In genomic region chr12:12356467-12356885, GRCh38 we compare ENCODE assay signal across 2 cellular contexts.
TF ChIP-seq lines count a peak whose summit lies in the region.

No MANE protein-coding gene starts in this region.

TF ChIP-seq in SK-N-SH, 30 proteins besides CTCF, POLR2A, EP300 and RAD21 (continued from another document):
- TF ChIP-seq, protein P1, sequence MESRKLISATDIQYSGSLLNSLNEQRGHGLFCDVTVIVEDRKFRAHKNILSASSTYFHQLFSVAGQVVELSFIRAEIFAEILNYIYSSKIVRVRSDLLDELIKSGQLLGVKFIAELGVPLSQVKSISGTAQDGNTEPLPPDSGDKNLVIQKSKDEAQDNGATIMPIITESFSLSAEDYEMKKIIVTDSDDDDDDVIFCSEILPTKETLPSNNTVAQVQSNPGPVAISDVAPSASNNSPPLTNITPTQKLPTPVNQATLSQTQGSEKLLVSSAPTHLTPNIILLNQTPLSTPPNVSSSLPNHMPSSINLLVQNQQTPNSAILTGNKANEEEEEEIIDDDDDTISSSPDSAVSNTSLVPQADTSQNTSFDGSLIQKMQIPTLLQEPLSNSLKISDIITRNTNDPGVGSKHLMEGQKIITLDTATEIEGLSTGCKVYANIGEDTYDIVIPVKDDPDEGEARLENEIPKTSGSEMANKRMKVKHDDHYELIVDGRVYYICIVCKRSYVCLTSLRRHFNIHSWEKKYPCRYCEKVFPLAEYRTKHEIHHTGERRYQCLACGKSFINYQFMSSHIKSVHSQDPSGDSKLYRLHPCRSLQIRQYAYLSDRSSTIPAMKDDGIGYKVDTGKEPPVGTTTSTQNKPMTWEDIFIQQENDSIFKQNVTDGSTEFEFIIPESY (IDR thresholded peaks at IDR 0.05; ENCODE audit: borderline replicate concordance, low read depth): no peak
- TF ChIP-seq IRF3 (IDR thresholded peaks at IDR 0.05; ENCODE audit: low read depth, low read length) (no peak), FOXM1 (IDR thresholded peaks at IDR 0.05; ENCODE audit: low read depth) (no peak), NFIC (IDR thresholded peaks at IDR 0.05; ENCODE audit: borderline replicate concordance) (no peak), YY1 (IDR thresholded peaks at IDR 0.05; ENCODE audit: low read depth) (no peak), FOSL2 (IDR thresholded peaks at IDR 0.05; ENCODE audit: borderline replicate concordance, low read depth) (no peak), CHD2 (IDR thresholded peaks at IDR 0.05; ENCODE audit: low read length, partially characterized antibody) (no peak), TEAD4 (IDR thresholded peaks at IDR 0.05; ENCODE audit: borderline replicate concordance, insufficient read depth) (no peak), MEF2A (IDR thresholded peaks at IDR 0.05; ENCODE audit: borderline replicate concordance, low read depth) (no peak), USF1 (IDR thresholded peaks at IDR 0.05; ENCODE audit: borderline replicate concordance, low read depth) (no peak), SMC3 (IDR thresholded peaks at IDR 0.05; ENCODE audit: low read depth, low read length) (no peak), TAF1 (IDR thresholded peaks at IDR 0.05; ENCODE audit: borderline replicate concordance, low read depth, low read length) (no peak)
- TF ChIP-seq, protein P2, sequence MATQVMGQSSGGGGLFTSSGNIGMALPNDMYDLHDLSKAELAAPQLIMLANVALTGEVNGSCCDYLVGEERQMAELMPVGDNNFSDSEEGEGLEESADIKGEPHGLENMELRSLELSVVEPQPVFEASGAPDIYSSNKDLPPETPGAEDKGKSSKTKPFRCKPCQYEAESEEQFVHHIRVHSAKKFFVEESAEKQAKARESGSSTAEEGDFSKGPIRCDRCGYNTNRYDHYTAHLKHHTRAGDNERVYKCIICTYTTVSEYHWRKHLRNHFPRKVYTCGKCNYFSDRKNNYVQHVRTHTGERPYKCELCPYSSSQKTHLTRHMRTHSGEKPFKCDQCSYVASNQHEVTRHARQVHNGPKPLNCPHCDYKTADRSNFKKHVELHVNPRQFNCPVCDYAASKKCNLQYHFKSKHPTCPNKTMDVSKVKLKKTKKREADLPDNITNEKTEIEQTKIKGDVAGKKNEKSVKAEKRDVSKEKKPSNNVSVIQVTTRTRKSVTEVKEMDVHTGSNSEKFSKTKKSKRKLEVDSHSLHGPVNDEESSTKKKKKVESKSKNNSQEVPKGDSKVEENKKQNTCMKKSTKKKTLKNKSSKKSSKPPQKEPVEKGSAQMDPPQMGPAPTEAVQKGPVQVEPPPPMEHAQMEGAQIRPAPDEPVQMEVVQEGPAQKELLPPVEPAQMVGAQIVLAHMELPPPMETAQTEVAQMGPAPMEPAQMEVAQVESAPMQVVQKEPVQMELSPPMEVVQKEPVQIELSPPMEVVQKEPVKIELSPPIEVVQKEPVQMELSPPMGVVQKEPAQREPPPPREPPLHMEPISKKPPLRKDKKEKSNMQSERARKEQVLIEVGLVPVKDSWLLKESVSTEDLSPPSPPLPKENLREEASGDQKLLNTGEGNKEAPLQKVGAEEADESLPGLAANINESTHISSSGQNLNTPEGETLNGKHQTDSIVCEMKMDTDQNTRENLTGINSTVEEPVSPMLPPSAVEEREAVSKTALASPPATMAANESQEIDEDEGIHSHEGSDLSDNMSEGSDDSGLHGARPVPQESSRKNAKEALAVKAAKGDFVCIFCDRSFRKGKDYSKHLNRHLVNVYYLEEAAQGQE (IDR thresholded peaks at IDR 0.05; ENCODE audit: low read depth, low read length): no peak
- TF ChIP-seq, protein P3, sequence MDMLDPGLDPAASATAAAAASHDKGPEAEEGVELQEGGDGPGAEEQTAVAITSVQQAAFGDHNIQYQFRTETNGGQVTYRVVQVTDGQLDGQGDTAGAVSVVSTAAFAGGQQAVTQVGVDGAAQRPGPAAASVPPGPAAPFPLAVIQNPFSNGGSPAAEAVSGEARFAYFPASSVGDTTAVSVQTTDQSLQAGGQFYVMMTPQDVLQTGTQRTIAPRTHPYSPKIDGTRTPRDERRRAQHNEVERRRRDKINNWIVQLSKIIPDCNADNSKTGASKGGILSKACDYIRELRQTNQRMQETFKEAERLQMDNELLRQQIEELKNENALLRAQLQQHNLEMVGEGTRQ (IDR thresholded peaks at IDR 0.05; ENCODE audit: borderline replicate concordance, low read depth, low read length): no peak
- TF ChIP-seq, protein P4, sequence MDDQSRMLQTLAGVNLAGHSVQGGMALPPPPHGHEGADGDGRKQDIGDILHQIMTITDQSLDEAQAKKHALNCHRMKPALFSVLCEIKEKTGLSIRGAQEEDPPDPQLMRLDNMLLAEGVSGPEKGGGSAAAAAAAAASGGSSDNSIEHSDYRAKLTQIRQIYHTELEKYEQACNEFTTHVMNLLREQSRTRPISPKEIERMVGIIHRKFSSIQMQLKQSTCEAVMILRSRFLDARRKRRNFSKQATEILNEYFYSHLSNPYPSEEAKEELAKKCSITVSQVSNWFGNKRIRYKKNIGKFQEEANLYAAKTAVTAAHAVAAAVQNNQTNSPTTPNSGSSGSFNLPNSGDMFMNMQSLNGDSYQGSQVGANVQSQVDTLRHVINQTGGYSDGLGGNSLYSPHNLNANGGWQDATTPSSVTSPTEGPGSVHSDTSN (IDR thresholded peaks at IDR 0.05): no peak

TF ChIP-seq in SK-N-SH treated with all-trans-retinoic acid at 6 μM for 48 hours, 23 proteins besides CTCF, POLR2A, EP300 and RAD21 (continued from another document):
- TF ChIP-seq, protein P5, sequence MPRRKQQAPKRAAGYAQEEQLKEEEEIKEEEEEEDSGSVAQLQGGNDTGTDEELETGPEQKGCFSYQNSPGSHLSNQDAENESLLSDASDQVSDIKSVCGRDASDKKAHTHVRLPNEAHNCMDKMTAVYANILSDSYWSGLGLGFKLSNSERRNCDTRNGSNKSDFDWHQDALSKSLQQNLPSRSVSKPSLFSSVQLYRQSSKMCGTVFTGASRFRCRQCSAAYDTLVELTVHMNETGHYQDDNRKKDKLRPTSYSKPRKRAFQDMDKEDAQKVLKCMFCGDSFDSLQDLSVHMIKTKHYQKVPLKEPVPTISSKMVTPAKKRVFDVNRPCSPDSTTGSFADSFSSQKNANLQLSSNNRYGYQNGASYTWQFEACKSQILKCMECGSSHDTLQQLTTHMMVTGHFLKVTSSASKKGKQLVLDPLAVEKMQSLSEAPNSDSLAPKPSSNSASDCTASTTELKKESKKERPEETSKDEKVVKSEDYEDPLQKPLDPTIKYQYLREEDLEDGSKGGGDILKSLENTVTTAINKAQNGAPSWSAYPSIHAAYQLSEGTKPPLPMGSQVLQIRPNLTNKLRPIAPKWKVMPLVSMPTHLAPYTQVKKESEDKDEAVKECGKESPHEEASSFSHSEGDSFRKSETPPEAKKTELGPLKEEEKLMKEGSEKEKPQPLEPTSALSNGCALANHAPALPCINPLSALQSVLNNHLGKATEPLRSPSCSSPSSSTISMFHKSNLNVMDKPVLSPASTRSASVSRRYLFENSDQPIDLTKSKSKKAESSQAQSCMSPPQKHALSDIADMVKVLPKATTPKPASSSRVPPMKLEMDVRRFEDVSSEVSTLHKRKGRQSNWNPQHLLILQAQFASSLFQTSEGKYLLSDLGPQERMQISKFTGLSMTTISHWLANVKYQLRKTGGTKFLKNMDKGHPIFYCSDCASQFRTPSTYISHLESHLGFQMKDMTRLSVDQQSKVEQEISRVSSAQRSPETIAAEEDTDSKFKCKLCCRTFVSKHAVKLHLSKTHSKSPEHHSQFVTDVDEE (CRISPR knock-in tag; IDR thresholded peaks at IDR 0.05): no peak
- no peak for TF ChIP-seq TOX (CRISPR knock-in tag; IDR thresholded peaks at IDR 0.05; ENCODE audit: borderline replicate concordance)
